Comparison of ENCODE assay signal across 7 cellular contexts in genomic region chr1:15919316-15919715, GRCh38. TPM values are rescaled to one million over a fixed set of nuclear protein-coding genes. Genes with fewer than 3 reads are reported as not detected.
A peak's percentile ranks its signal among the peaks of the same experiment; 100 is the strongest.
DNase-seq lines count a peak whose midpoint lies in the region; TF ChIP-seq lines count a peak whose summit lies in the region.

No MANE protein-coding gene starts in this region.

- H3K4me3 ChIP-seq in stomach = no peak overlapping the region

- peaks cover 0 to 25% (median 8%) of the 10 kb centered on the region in 4 donors for H3K4me1 ChIP-seq in stomach

- no peaks in the 10 kb centered on the region for H3K9me3 ChIP-seq in stomach

- TF ChIP-seq CTCF in GM20000 (IDR thresholded peaks at IDR 0.05; ENCODE audit: extremely low read depth, missing control alignments) (no peak), stomach (IDR thresholded peaks at IDR 0.05) (no peak)

- no peaks in the 10 kb centered on the region for H3K27me3 ChIP-seq in stomach

- 70 to 81% (median 74%) methylated on average over 7 of the region's 7 CpGs for WGBS in stomach, 5 donors

- H3K27ac ChIP-seq in stomach = no peak overlapping the region

- TF ChIP-seq EP300 in stomach (IDR thresholded peaks at IDR 0.05) = no peak

- DNase-seq in GM20000 (ENCODE audit: low spot score) = peak; percentile 64
- peak; percentile 44 for DNase-seq in HPDE6-E6E7 (ENCODE audit: extremely low spot score)
- peak; percentile 59 for DNase-seq in activated naive CD4-positive, alpha-beta T cell treated with anti-CD3 and anti-CD28 coated beads, Interleukin-2, amount 50 U/mL, for 16 hours
- DNase-seq in stimulated activated CD4-positive, alpha-beta T cell treated with anti-CD3 and anti-CD28 coated beads, Interleukin-12 subunit alpha, Interleukin-12 subunit beta, amount 100 ng/mL, for 48 hours (ENCODE audit: low read depth in 2 of 3, low spot score in 1 of 3) = peak; percentile 52 to 67 (median 65)
- no peak for DNase-seq in Ammon's horn (ENCODE audit: low spot score)
- no peak for DNase-seq in stomach
- no peak for DNase-seq in DMS153 treated with DMSO at 0.1 percent for 48 hours (lab: John Stamatoyannopoulos, UW; ENCODE audit: unreplicated experiment)

- intact Hi-C loops in stomach (cut with DNase I; ENCODE audit: low total_unique reads) = no loop called here

- peaks cover 29 to 97% (median 96%) of the 10 kb centered on the region in 4 donors for H3K36me3 ChIP-seq in stomach

- TF ChIP-seq POLR2A in stomach (IDR thresholded peaks at IDR 0.05) = no peak

RNA-seq across cellular contexts. Expression of gene ZBTB17, which starts 56.6 kb away (rescaled TPM):
- 100 to 1,000 TPM in 1 of 5 donors, 10 to 100 TPM in 4; 13.0 to 136 (median 65.9) TPM for total RNA-seq in stomach
- 10 to 100 TPM; 40.7 to 46.3 (median 44.2) TPM for polyA plus RNA-seq in stomach

Comparison
In these comparisons a context has a peak if more than half of its experiments do, and no peak if none do; other contexts are left out.
1. DNase-seq: peak in GM20000 (single experiment), HPDE6-E6E7 (single experiment), activated naive CD4-positive, alpha-beta T cell treated with anti-CD3 and anti-CD28 coated beads, Interleukin-2, amount 50 U/mL, for 16 hours (single experiment) and stimulated activated CD4-positive, alpha-beta T cell treated with anti-CD3 and anti-CD28 coated beads, Interleukin-12 subunit alpha, Interleukin-12 subunit beta, amount 100 ng/mL, for 48 hours (3 of 3); none in Ammon's horn (single experiment), stomach (single experiment) and DMS153 treated with DMSO at 0.1 percent for 48 hours (single experiment).